Comparison of ENCODE assay signal across 15 cellular contexts in the genomic region with DNA sequence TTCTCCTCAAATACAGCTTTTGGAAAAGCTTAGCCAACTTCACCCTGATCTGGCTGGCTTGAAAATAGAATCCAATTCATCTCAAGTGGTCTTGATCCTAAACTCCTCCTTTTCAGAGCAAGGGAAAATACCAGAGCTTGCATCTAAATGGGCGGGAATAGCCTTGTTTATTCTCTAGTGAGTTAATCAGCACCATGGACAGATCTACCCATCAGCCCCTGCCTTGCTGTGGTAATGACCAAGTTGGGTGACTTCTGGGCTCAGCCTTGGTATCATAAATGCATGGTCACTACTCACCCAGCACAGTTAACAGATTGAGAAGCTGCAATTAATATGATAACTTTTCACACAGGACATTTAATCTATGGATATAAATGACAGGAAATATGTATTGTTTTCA.
DNase-seq lines count a peak whose midpoint lies in the region; ATAC-seq and TF ChIP-seq lines count a peak whose summit lies in the region.
"Had no signal": no experiment of that assay in that cellular context is flagged by ENCODE, and none has a peak within 500 bp of the region (broad histone marks: within the 10 kb centered on the region; RNA-seq: fewer than 3 reads in every experiment).

No MANE protein-coding gene starts in this region.

- DNase-seq in ACHN (peak; percentile 49), HEK293T (ENCODE audit: extremely low spot score) (peak; percentile 15), PC-3 (peak; percentile 10), iPS DF 4.7 (ENCODE audit: extremely low read depth, low spot score) (peak; percentile 62), T-cell (no peak), NCI-H510A (lab: John Stamatoyannopoulos, UW) (no peak), NCI-H1092 (lab: John Stamatoyannopoulos, UW) (no peak)
- DNase-seq: activated CD4-positive, alpha-beta T cell treated with anti-CD3 and anti-CD28 coated beads, Interleukin-2, amount 50 U/mL, for 1 hour; effector CD8-positive, alpha-beta T cell; NCI-H146; right cardiac atrium had no signal

- H2AFZ ChIP-seq in PC-3 (ENCODE audit: low read length) = no peak overlapping the region

- H3K36me3 ChIP-seq in PC-3 (ENCODE audit: low read depth, low read length) = no peaks in the 10 kb centered on the region
- H3K36me3 ChIP-seq: ascending aorta had no signal

- H3K9me2 ChIP-seq in PC-3 (replicated peaks; ENCODE audit: low read length) = no peaks in the 10 kb centered on the region

- BruUV-seq in PC-3 (replicated peaks; lab: Mats Ljungman, UMichigan) = no TSS peak

- H3K9me3 ChIP-seq in PC-3 (ENCODE audit: low read length) = no peaks in the 10 kb centered on the region
- H3K9me3 ChIP-seq: ascending aorta had no signal

- H3K4me3 ChIP-seq in PC-3 (ENCODE audit: low read length) = no peak overlapping the region
- H3K4me3 ChIP-seq: ascending aorta had no signal

- ATAC-seq in PC-3 (no peak), T-cell (replicated peaks in 1 of 4) (no peak), GM21528 (IDR thresholded peaks at IDR 0.05; ENCODE audit: low FRiP score, unreplicated experiment) (no peak)
- ATAC-seq: right cardiac atrium had no signal

- H3K27ac Mint-ChIP-seq in T-cell = no peak overlapping the region
- H3K27ac Mint-ChIP-seq: B cell; stimulated activated naive CD8-positive, alpha-beta T cell treated with anti-CD3 and anti-CD28 coated beads, Interleukin-15, Interleukin-2, amounts not matched to agents 100 ng/mL and 50 ng/mL, for 24 hours had no signal

- intact Hi-C loops in PC-3 (cut with micrococcal nuclease) = no loop called here

- H3K27ac ChIP-seq in PC-3 (ENCODE audit: low read length) = no peak overlapping the region
- H3K27ac ChIP-seq: ascending aorta had no signal

- H3K4me2 ChIP-seq in PC-3 (ENCODE audit: low read length) = no peak overlapping the region

- CTCF ChIA-PET in HEK293T (lab: Yijun Ruan, JAX) = no interaction called here
- CTCF ChIA-PET in PC-3 (lab: Charles Lee) = no interaction called here
- CTCF ChIA-PET in T-cell (lab: Charles Lee) = interaction anchor here in 1 of 2 donors (0.6 kb wide), 1 partner anchor 591 kb away, joined by 4 read pairs; no protein-coding TSS in a partner anchor

- H3K9me3 Mint-ChIP-seq in T-cell = peaks cover 0 to 8% (median 2%) of the 10 kb centered on the region in 3 donors
- H3K9me3 Mint-ChIP-seq: stimulated activated naive CD8-positive, alpha-beta T cell treated with anti-CD3 and anti-CD28 coated beads, Interleukin-15, Interleukin-2, amounts not matched to agents 100 ng/mL and 50 ng/mL, for 24 hours had no signal

- no peaks in the 10 kb centered on the region for H3K4me1 ChIP-seq in PC-3 (ENCODE audit: insufficient read depth, low read length)
- H3K4me1 ChIP-seq: ascending aorta had no signal

- H3K27me3 ChIP-seq in PC-3 (ENCODE audit: low read length) = no peaks in the 10 kb centered on the region
- H3K27me3 ChIP-seq: ascending aorta had no signal

- no peak overlapping the region for H3K4me3 Mint-ChIP-seq in T-cell
- H3K4me3 Mint-ChIP-seq: B cell; stimulated activated naive CD8-positive, alpha-beta T cell treated with anti-CD3 and anti-CD28 coated beads, Interleukin-15, Interleukin-2, amounts not matched to agents 100 ng/mL and 50 ng/mL, for 24 hours had no signal

- in situ Hi-C loops in ACHN (cut with HindIII; ENCODE audit: low pct_ligation_motif_present, low pct_unique_long_range_greater_than_20kb, low sequenced_read_pairs) = no loop called here

- no peaks in the 10 kb centered on the region for H3K36me3 Mint-ChIP-seq in T-cell

- no peak overlapping the region for H3K9ac ChIP-seq in PC-3 (ENCODE audit: low read length)

- H4K20me1 ChIP-seq in PC-3 (ENCODE audit: low read length) = no peaks in the 10 kb centered on the region

- TF ChIP-seq CTCF in PC-3 (conservative IDR thresholded peaks at IDR 0.05; ENCODE audit: low read depth, low read length) = no peak

- POLR2A ChIA-PET in HEK293T (lab: Yijun Ruan, JAX) = no interaction called here
- POLR2A ChIA-PET in PC-3 (lab: Charles Lee; ENCODE audit: unreplicated experiment) = no interaction called here
- POLR2A ChIA-PET in T-cell (lab: Charles Lee) = no interaction called here

- H3K4me1 Mint-ChIP-seq in T-cell = no peaks in the 10 kb centered on the region
- H3K4me1 Mint-ChIP-seq: B cell had no signal

- no peaks in the 10 kb centered on the region for H3K27me3 Mint-ChIP-seq in T-cell
- H3K27me3 Mint-ChIP-seq: B cell; stimulated activated naive CD8-positive, alpha-beta T cell treated with anti-CD3 and anti-CD28 coated beads, Interleukin-15, Interleukin-2, amounts not matched to agents 100 ng/mL and 50 ng/mL, for 24 hours had no signal

- no peaks in the 10 kb centered on the region for H3F3A ChIP-seq in PC-3 (ENCODE audit: low read length, unreplicated experiment)

- H3K79me2 ChIP-seq in PC-3 (ENCODE audit: low read length) = no peaks in the 10 kb centered on the region

TF ChIP-seq in HEK293T, 16 proteins besides CTCF, POLR2A, EP300 and RAD21:
- TF ChIP-seq LEF1 (IDR thresholded peaks at IDR 0.05; ENCODE audit: borderline replicate concordance) (no peak), ZNF384 (IDR thresholded peaks at IDR 0.05) (no peak), SP1 (IDR thresholded peaks at IDR 0.05) (no peak), L3MBTL2 (conservative IDR thresholded peaks at IDR 0.05) (no peak), BHLHE40 (IDR thresholded peaks at IDR 0.05; ENCODE audit: borderline replicate concordance) (no peak), CTBP1 (IDR thresholded peaks at IDR 0.05; ENCODE audit: borderline replicate concordance) (no peak)

Comparison
In these comparisons a context has a peak if more than half of its experiments do, and no peak if none do; other contexts are left out.
1. DNase-seq: peak in ACHN (single experiment), HEK293T (single experiment), PC-3 (single experiment) and iPS DF 4.7 (single experiment); none in T-cell (0 of 34), NCI-H510A (single experiment) and NCI-H1092 (single experiment).